ENCODE assay signal across 1 cellular context in the genomic region with DNA sequence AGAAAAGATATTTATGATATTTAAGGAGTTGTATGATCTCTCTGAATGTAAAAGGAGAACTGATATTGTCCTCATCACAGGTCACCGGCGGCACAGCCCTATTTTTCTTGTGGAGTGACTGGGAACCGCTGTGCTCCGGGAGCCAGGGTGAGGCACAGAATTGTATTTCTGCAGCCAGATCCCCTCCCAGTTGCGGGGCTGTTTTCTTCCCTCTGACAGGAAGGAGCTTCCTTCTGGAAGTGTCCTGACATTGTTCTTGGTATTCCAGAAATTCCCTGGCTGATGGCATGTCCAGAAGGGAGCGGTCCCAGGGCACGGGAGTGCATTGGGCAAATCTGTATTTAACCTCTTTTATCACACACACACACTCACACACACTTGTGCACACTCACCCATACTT.
TF ChIP-seq lines count a peak whose summit lies in the region.

No MANE protein-coding gene starts in this region.

TF ChIP-seq in GM23338, 12 proteins besides CTCF, POLR2A, EP300 and RAD21 (continued from another document):
- TF ChIP-seq, protein P1, sequence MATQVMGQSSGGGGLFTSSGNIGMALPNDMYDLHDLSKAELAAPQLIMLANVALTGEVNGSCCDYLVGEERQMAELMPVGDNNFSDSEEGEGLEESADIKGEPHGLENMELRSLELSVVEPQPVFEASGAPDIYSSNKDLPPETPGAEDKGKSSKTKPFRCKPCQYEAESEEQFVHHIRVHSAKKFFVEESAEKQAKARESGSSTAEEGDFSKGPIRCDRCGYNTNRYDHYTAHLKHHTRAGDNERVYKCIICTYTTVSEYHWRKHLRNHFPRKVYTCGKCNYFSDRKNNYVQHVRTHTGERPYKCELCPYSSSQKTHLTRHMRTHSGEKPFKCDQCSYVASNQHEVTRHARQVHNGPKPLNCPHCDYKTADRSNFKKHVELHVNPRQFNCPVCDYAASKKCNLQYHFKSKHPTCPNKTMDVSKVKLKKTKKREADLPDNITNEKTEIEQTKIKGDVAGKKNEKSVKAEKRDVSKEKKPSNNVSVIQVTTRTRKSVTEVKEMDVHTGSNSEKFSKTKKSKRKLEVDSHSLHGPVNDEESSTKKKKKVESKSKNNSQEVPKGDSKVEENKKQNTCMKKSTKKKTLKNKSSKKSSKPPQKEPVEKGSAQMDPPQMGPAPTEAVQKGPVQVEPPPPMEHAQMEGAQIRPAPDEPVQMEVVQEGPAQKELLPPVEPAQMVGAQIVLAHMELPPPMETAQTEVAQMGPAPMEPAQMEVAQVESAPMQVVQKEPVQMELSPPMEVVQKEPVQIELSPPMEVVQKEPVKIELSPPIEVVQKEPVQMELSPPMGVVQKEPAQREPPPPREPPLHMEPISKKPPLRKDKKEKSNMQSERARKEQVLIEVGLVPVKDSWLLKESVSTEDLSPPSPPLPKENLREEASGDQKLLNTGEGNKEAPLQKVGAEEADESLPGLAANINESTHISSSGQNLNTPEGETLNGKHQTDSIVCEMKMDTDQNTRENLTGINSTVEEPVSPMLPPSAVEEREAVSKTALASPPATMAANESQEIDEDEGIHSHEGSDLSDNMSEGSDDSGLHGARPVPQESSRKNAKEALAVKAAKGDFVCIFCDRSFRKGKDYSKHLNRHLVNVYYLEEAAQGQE (IDR thresholded peaks at IDR 0.05; ENCODE audit: unreplicated experiment), result no peak
- no peak for TF ChIP-seq ETS1 (IDR thresholded peaks at IDR 0.05)
- no peak for TF ChIP-seq NANOG (IDR thresholded peaks at IDR 0.05; ENCODE audit: borderline replicate concordance)
- TF ChIP-seq STAT1 (IDR thresholded peaks at IDR 0.05; ENCODE audit: unreplicated experiment), result no peak
- TF ChIP-seq ZNF114 (CRISPR knock-in tag; IDR thresholded peaks at IDR 0.05), result no peak
- no peak for TF ChIP-seq JUNB (IDR thresholded peaks at IDR 0.05; ENCODE audit: unreplicated experiment)
- TF ChIP-seq, protein P2, sequence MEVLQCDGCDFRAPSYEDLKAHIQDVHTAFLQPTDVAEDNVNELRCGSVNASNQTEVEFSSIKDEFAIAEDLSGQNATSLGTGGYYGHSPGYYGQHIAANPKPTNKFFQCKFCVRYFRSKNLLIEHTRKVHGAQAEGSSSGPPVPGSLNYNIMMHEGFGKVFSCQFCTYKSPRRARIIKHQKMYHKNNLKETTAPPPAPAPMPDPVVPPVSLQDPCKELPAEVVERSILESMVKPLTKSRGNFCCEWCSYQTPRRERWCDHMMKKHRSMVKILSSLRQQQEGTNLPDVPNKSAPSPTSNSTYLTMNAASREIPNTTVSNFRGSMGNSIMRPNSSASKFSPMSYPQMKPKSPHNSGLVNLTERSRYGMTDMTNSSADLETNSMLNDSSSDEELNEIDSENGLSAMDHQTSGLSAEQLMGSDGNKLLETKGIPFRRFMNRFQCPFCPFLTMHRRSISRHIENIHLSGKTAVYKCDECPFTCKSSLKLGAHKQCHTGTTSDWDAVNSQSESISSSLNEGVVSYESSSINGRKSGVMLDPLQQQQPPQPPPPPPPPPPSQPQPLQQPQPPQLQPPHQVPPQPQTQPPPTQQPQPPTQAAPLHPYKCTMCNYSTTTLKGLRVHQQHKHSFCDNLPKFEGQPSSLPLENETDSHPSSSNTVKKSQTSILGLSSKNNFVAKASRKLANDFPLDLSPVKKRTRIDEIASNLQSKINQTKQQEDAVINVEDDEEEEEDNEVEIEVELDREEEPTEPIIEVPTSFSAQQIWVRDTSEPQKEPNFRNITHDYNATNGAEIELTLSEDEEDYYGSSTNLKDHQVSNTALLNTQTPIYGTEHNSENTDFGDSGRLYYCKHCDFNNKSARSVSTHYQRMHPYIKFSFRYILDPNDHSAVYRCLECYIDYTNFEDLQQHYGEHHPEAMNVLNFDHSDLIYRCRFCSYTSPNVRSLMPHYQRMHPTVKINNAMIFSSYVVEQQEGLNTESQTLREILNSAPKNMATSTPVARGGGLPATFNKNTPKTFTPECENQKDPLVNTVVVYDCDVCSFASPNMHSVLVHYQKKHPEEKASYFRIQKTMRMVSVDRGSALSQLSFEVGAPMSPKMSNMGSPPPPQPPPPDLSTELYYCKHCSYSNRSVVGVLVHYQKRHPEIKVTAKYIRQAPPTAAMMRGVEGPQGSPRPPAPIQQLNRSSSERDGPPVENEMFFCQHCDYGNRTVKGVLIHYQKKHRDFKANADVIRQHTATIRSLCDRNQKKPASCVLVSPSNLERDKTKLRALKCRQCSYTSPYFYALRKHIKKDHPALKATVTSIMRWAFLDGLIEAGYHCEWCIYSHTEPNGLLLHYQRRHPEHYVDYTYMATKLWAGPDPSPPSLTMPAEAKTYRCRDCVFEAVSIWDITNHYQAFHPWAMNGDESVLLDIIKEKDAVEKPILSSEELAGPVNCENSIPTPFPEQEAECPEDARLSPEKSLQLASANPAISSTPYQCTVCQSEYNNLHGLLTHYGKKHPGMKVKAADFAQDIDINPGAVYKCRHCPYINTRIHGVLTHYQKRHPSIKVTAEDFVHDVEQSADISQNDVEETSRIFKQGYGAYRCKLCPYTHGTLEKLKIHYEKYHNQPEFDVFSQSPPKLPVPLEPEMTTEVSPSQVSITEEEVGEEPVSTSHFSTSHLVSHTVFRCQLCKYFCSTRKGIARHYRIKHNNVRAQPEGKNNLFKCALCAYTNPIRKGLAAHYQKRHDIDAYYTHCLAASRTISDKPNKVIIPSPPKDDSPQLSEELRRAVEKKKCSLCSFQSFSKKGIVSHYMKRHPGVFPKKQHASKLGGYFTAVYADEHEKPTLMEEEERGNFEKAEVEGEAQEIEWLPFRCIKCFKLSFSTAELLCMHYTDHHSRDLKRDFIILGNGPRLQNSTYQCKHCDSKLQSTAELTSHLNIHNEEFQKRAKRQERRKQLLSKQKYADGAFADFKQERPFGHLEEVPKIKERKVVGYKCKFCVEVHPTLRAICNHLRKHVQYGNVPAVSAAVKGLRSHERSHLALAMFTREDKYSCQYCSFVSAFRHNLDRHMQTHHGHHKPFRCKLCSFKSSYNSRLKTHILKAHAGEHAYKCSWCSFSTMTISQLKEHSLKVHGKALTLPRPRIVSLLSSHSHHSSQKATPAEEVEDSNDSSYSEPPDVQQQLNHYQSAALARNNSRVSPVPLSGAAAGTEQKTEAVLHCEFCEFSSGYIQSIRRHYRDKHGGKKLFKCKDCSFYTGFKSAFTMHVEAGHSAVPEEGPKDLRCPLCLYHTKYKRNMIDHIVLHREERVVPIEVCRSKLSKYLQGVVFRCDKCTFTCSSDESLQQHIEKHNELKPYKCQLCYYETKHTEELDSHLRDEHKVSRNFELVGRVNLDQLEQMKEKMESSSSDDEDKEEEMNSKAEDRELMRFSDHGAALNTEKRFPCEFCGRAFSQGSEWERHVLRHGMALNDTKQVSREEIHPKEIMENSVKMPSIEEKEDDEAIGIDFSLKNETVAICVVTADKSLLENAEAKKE (CRISPR knock-in tag; IDR thresholded peaks at IDR 0.05), result no peak
- no peak for TF ChIP-seq EZH2 (IDR thresholded peaks at IDR 0.05; ENCODE audit: low read depth, unreplicated experiment)
- TF ChIP-seq CREB1 (CRISPR knock-in tag; IDR thresholded peaks at IDR 0.05; ENCODE audit: low read depth), result no peak
- TF ChIP-seq EZH2phosphoT487 (IDR thresholded peaks at IDR 0.05; ENCODE audit: unreplicated experiment), result no peak
- no peak for TF ChIP-seq ZNF331 (CRISPR knock-in tag; IDR thresholded peaks at IDR 0.05; ENCODE audit: low read depth)
TF ChIP-seq in GM23338: peak in this region for 0.
